In genomic region chr16:17101646-17102045, GRCh38 we compare ENCODE assay signal across 10 cellular contexts.
DNase-seq lines count a peak whose midpoint lies in the region; TF ChIP-seq lines count a peak whose summit lies in the region.
"Had no signal": no experiment of that assay in that cellular context is flagged by ENCODE, and none has a peak within 500 bp of the region (broad histone marks: within the 10 kb centered on the region; RNA-seq: fewer than 3 reads in every experiment).

No MANE protein-coding gene starts in this region.

- H3K4me3 ChIP-seq in foreskin fibroblast (ENCODE audit: low read depth in 1 of 2, low read length in 2 of 2) = no peak overlapping the region
- H3K4me3 ChIP-seq: BLaER1 treated with 17β-estradiol and CSF1 and Interleukin-3, amounts not matched to agents 10 nM and 100 nM; esophagus muscularis mucosa had no signal

- no peak for TF ChIP-seq CTCF in foreskin fibroblast (IDR thresholded peaks at IDR 0.05; ENCODE audit: low read depth, low read length)
- no peak for TF ChIP-seq CTCF in GM20000 (IDR thresholded peaks at IDR 0.05; ENCODE audit: extremely low read depth, missing control alignments)

- DNase-seq in Ammon's horn (ENCODE audit: low spot score) (peak; percentile 10), ELF-1 (ENCODE audit: low read depth, low spot score) (peak; percentile 19), NCI-H524 treated with DMSO at 0.1 percent for 48 hours (lab: John Stamatoyannopoulos, UW) (peak; percentile 62), foreskin fibroblast (peak; percentile 10 to 31), GM20000 (ENCODE audit: low spot score) (no peak), COR-L47 (lab: John Stamatoyannopoulos, UW) (no peak), cortex of kidney (lab: John Stamatoyannopoulos, UW) (no peak)
- DNase-seq in activated CD8-positive, alpha-beta memory T cell treated with anti-CD3 and anti-CD28 coated beads, Interleukin-2, amount 50 U/mL, for 48 hours = no peak

Comparison
In these comparisons a context has a peak if more than half of its experiments do, and no peak if none do; other contexts are left out.
1. DNase-seq: peak in Ammon's horn (single experiment), ELF-1 (single experiment), NCI-H524 treated with DMSO at 0.1 percent for 48 hours (single experiment) and foreskin fibroblast (2 of 2); none in GM20000 (single experiment), activated CD8-positive, alpha-beta memory T cell treated with anti-CD3 and anti-CD28 coated beads, Interleukin-2, amount 50 U/mL, for 48 hours (single experiment), COR-L47 (single experiment) and cortex of kidney (single experiment).